Comparison of ENCODE assay signal across 8 cellular contexts in genomic region chr1:156104065-156104810, GRCh38. TPM values are rescaled to one million over a fixed set of nuclear protein-coding genes. Genes with fewer than 3 reads are reported as not detected.
DNase-seq lines count a peak whose midpoint lies in the region; ATAC-seq lines count a peak whose summit lies in the region.

No MANE protein-coding gene starts in this region.

- H3K27ac ChIP-seq in SJSA1 (peak overlapping the region; percentile 97), stomach smooth muscle (ENCODE audit: low read length) (peak overlapping the region; percentile 100)

- peak overlapping the region; percentile 90 to 94 for H3K9ac ChIP-seq in stomach smooth muscle (ENCODE audit: low read length in 2 of 2)

- H3K27me3 ChIP-seq in SJSA1 (replicated peaks) (no peaks in the 10 kb centered on the region), stomach smooth muscle (ENCODE audit: control insufficient read depth in 1 of 2, insufficient read depth in 2 of 2, low read length in 2 of 2) (no peaks in the 10 kb centered on the region)

- ATAC-seq in left colon: peak; percentile 52

- H3K9me3 ChIP-seq in SJSA1 (replicated peaks) (no peaks in the 10 kb centered on the region), stomach smooth muscle (ENCODE audit: control insufficient read depth in 2 of 2, low read length in 2 of 2) (no peaks in the 10 kb centered on the region)

- DNase-seq in AG20443 (ENCODE audit: low spot score) (peak; percentile 91), H4 (ENCODE audit: low spot score) (peak; percentile 78), SJSA1 (ENCODE audit: low read depth in 1 of 2, low spot score in 2 of 2) (peak; percentile 73 to 83), left colon (peak; percentile 77 to 88), GM19238 (ENCODE audit: insufficient read length, low spot score) (no peak), SK-N-DZ (ENCODE audit: low spot score) (no peak)
- peak; percentile 81 for DNase-seq in central memory CD4-positive, alpha-beta T cell

- H3K36me3 ChIP-seq in SJSA1: no peaks in the 10 kb centered on the region
- no peaks in the 10 kb centered on the region for H3K36me3 ChIP-seq in stomach smooth muscle (ENCODE audit: control insufficient read depth in 2 of 2, insufficient read depth in 2 of 2, low read length in 2 of 2)

- H3K4me1 ChIP-seq in SJSA1 (replicated peaks) (peaks cover 68% of the 10 kb centered on the region), stomach smooth muscle (ENCODE audit: control insufficient read depth, insufficient read depth, low read length) (peaks cover 60% of the 10 kb centered on the region)

- intact Hi-C loops in left colon (cut with DNase I, micrococcal nuclease): no loop called here

- H3K4me3 ChIP-seq in SJSA1 (no peak overlapping the region), stomach smooth muscle (ENCODE audit: low read length in 2 of 2) (peak overlapping the region; percentile 53 to 65)

RNA-seq across cellular contexts. Expression of gene LMNA, which starts 10.3 kb away (rescaled TPM):
- 257 and 363 TPM in 2 replicates for total RNA-seq in H4 (2014; rRNA removed; shearing (Covaris generic))
- 944 and 992 TPM in 2 replicates for total RNA-seq in SJSA1 (2014; rRNA removed; shearing (Covaris generic))
- 100 to 1,000 TPM; 335 to 478 TPM for total RNA-seq in left colon
- 18.7 and 26.6 TPM in 2 replicates for polyA plus RNA-seq in SK-N-DZ (2014; cell fraction: cytosol; rRNA removed)
- 41.9 and 45.0 TPM in 2 replicates for polyA plus RNA-seq in SK-N-DZ (2014; cell fraction: nucleus; rRNA removed)

RNA-seq across cellular contexts. Expression of gene MEX3A, which starts 22.0 kb away (rescaled TPM):
- 2.8 and 4.5 TPM in 2 replicates for total RNA-seq in H4 (2014; rRNA removed; shearing (Covaris generic))
- total RNA-seq in SJSA1 (2014; rRNA removed; shearing (Covaris generic)): 0.13 and 1.1 TPM in 2 replicates
- 1 to 10 TPM in 1 of 2 donors, under 1 TPM in 1; 0.78 to 1.1 TPM for total RNA-seq in left colon
- 52.8 and 57.8 TPM in 2 replicates for polyA plus RNA-seq in SK-N-DZ (2014; cell fraction: cytosol; rRNA removed)
- 24.5 and 43.5 TPM in 2 replicates for polyA plus RNA-seq in SK-N-DZ (2014; cell fraction: nucleus; rRNA removed)

RNA-seq across cellular contexts. Expression of gene RAB25, which starts 43.3 kb away (rescaled TPM):
- 0.19 TPM in 1 of 2 replicates, not detected in the other for total RNA-seq in H4 (2014; rRNA removed; shearing (Covaris generic))
- total RNA-seq in SJSA1 (2014; rRNA removed; shearing (Covaris generic)): not detected in 2 replicates
- 100 to 1,000 TPM; 203 to 231 TPM for total RNA-seq in left colon
- polyA plus RNA-seq in SK-N-DZ (2014; cell fraction: cytosol; rRNA removed): 0.30 and 0.85 TPM in 2 replicates
- not detected in 2 replicates for polyA plus RNA-seq in SK-N-DZ (2014; cell fraction: nucleus; rRNA removed)

RNA-seq across cellular contexts. Expression of gene SEMA4A, which starts 49.1 kb away (rescaled TPM):
- 0.15 TPM in 1 of 2 replicates, not detected in the other for total RNA-seq in H4 (2014; rRNA removed; shearing (Covaris generic))
- 0.16 and 1.8 TPM in 2 replicates for total RNA-seq in SJSA1 (2014; rRNA removed; shearing (Covaris generic))
- total RNA-seq in left colon: 1 to 10 TPM; 3.5 to 6.5 TPM
- 1.8 and 2.0 TPM in 2 replicates for polyA plus RNA-seq in SK-N-DZ (2014; cell fraction: cytosol; rRNA removed)
- polyA plus RNA-seq in SK-N-DZ (2014; cell fraction: nucleus; rRNA removed): 4.1 and 5.1 TPM in 2 replicates

RNA-seq across cellular contexts. Expression of gene LAMTOR2, which starts 49.7 kb away (rescaled TPM):
- total RNA-seq in H4 (2014; rRNA removed; shearing (Covaris generic)): 66.7 and 84.8 TPM in 2 replicates
- total RNA-seq in SJSA1 (2014; rRNA removed; shearing (Covaris generic)): 49.0 and 55.8 TPM in 2 replicates
- total RNA-seq in left colon: 10 to 100 TPM; 70.6 to 72.7 TPM
- polyA plus RNA-seq in SK-N-DZ (2014; cell fraction: cytosol; rRNA removed): 43.7 and 52.4 TPM in 2 replicates
- 21.0 and 33.7 TPM in 2 replicates for polyA plus RNA-seq in SK-N-DZ (2014; cell fraction: nucleus; rRNA removed)

Comparison
In these comparisons a context has a peak if more than half of its experiments do, and no peak if none do; other contexts are left out.
1. DNase-seq: peak in AG20443 (single experiment), H4 (single experiment), SJSA1 (2 of 2), central memory CD4-positive, alpha-beta T cell (single experiment) and left colon (2 of 2); none in GM19238 (single experiment) and SK-N-DZ (single experiment).
2. RNA of gene RAB25, which starts 43.3 kb away (total RNA-seq): 203 to 231 TPM in left colon; 0.19 TPM in H4 and not detected in SJSA1; every median in the first group is over 100 times any median in the second.